In genomic region chr6:142714956-142715355, GRCh38 we compare ENCODE assay signal across 29 cellular contexts.
"Had no signal": no experiment of that assay in that cellular context is flagged by ENCODE, and none has a peak within 500 bp of the region (broad histone marks: within the 10 kb centered on the region; RNA-seq: fewer than 3 reads in every experiment).

No MANE protein-coding gene starts in this region.

- DNase-seq: activated CD4-positive, alpha-beta T cell treated with anti-CD3 and anti-CD28 coated beads for 48 hours; activated CD4-positive, alpha-beta T cell treated with anti-CD3 and anti-CD28 coated beads, Interleukin-2, amount 50 U/mL, for 48 hours; activated CD4-positive, CD25-positive, alpha-beta regulatory T cell treated with anti-CD3 and anti-CD28 coated beads, Interleukin-2, amount 50 U/mL, for 72 hours; activated CD8-positive, alpha-beta memory T cell treated with anti-CD3 and anti-CD28 coated beads, Interleukin-2, amount 10 ng/mL, durations not matched to agents 7 days and 5 days; activated effector memory CD4-positive, alpha-beta T cell treated with Interleukin-2 at 50 U/mL for 16 hours; activated naive CD4-positive, alpha-beta T cell; activated T-cell treated with anti-CD3 and anti-CD28 coated beads, Interleukin-2, amount 50 U/mL, for 24 hours; aorta; MG63; MV-4-11; NCI-H1092 treated with DMSO at 0.1 percent for 48 hours; NCI-H1417 treated with DMSO at 0.1 percent for 48 hours; NCI-H1694; NCI-H2029; NCI-H2107; NCI-H2171 treated with DMSO at 0.1 percent for 48 hours; NCI-H226; NCI-H526; NCI-H82; OCI-M1; RPMI8226; SW 1271 had no signal

- H3K4me1 Mint-ChIP-seq: activated CD8-positive, alpha-beta memory T cell treated with anti-CD3 and anti-CD28 coated beads, Interleukin-2, amount 10 ng/mL, durations not matched to agents 7 days and 5 days; central memory CD8-positive, alpha-beta T cell had no signal

- H3K27me3 Mint-ChIP-seq: activated naive CD4-positive, alpha-beta T cell treated with anti-CD3 and anti-CD28 coated beads, Interleukin-2, amount 50 U/mL, for 24 hours; activated T-cell treated with anti-CD3 and anti-CD28 coated beads, Interleukin-2, amount 50 U/mL, for 24 hours had no signal

- H3K36me3 ChIP-seq: MG63 had no signal

- ATAC-seq: activated CD8-positive, alpha-beta memory T cell treated with anti-CD3 and anti-CD28 coated beads, Interleukin-2, amount 10 ng/mL, durations not matched to agents 7 days and 5 days; Panc1; Right ventricle myocardium inferior; SK-N-SH treated with all-trans-retinoic acid at 6 μM for 48 hours had no signal

- H3K27ac Mint-ChIP-seq: activated CD8-positive, alpha-beta memory T cell treated with anti-CD3 and anti-CD28 coated beads, Interleukin-2, amount 10 ng/mL, durations not matched to agents 7 days and 5 days; activated naive CD4-positive, alpha-beta T cell treated with anti-CD3 and anti-CD28 coated beads, Interleukin-2, amount 50 U/mL, for 24 hours; activated T-cell treated with anti-CD3 and anti-CD28 coated beads, Interleukin-2, amount 50 U/mL, for 24 hours; activated T-helper 1 cell treated with anti-CD3 and anti-CD28 coated beads, Interleukin-12 subunit alpha, Interleukin-12 subunit beta, Interleukin-2, Interleukin-4 antibody, amounts not matched to agents 30 ng/mL and 10 ng/mL and 1 ng/mL, durations not matched to agents 14 hours and 24 hours and 36 hours had no signal

- H3K4me2 ChIP-seq: KMS-11 had no signal

- H3K4me3 ChIP-seq: MG63 had no signal

- H3K4me3 Mint-ChIP-seq: activated CD8-positive, alpha-beta memory T cell treated with anti-CD3 and anti-CD28 coated beads, Interleukin-2, amount 10 ng/mL, durations not matched to agents 7 days and 5 days; activated naive CD4-positive, alpha-beta T cell treated with anti-CD3 and anti-CD28 coated beads, Interleukin-2, amount 50 U/mL, for 24 hours; activated T-cell treated with anti-CD3 and anti-CD28 coated beads, Interleukin-2, amount 50 U/mL, for 24 hours; activated T-helper 1 cell treated with anti-CD3 and anti-CD28 coated beads, Interleukin-12 subunit alpha, Interleukin-12 subunit beta, Interleukin-2, Interleukin-4 antibody, amounts not matched to agents 30 ng/mL and 10 ng/mL and 1 ng/mL, durations not matched to agents 14 hours and 24 hours and 36 hours; central memory CD8-positive, alpha-beta T cell had no signal

- H3K27ac ChIP-seq: KMS-11 had no signal

- H3K27me3 ChIP-seq: MG63 had no signal
